25 cellular contexts compared by ENCODE assay signal in the genomic region with DNA sequence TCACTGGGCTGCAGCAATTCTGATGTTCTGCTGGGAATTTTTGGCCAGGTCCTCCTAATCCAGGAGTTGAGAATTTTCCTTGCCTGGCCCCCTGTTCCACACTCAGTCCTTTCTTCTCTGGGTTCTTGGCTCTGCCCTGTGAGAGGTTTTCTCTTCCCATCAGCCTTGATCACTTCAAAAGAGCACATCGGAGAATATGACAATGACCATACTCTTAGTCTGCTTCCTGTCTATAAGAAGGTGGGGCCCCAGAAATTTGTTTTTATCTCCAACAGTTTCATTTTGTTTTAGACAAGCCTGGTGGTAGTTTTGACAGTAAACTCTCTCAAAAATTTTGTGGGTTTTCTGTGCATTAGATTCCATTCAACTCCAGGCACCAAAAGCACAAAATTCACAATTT.
DNase-seq lines count a peak whose midpoint lies in the region; ATAC-seq lines count a peak whose summit lies in the region.
"Had no signal": no experiment of that assay in that cellular context is flagged by ENCODE, and none has a peak within 500 bp of the region (broad histone marks: within the 10 kb centered on the region; RNA-seq: fewer than 3 reads in every experiment).

No MANE protein-coding gene starts in this region.

- no peaks in the 10 kb centered on the region for H3K36me3 Mint-ChIP-seq in activated naive CD4-positive, alpha-beta T cell treated with anti-CD3 and anti-CD28 coated beads, Interleukin-2, amount 50 U/mL, for 24 hours
- H3K36me3 Mint-ChIP-seq in activated naive CD4-positive, alpha-beta T cell treated with anti-CD3 and anti-CD28 coated beads, Interleukin-2, amount 50 U/mL, for 72 hours = peaks cover 4 to 17% of the 10 kb centered on the region in 2 donors
- H3K36me3 Mint-ChIP-seq: CD8-positive, alpha-beta memory T cell; IgD-negative memory B cell; stimulated activated memory B cell treated with anti-CD40 and anti-IgM and Interleukin-4, amounts not matched to agents 10 μg/mL and 1 μg/mL and 100 μg/mL, for 72 hours had no signal

- H3K27me3 Mint-ChIP-seq in activated naive CD4-positive, alpha-beta T cell treated with anti-CD3 and anti-CD28 coated beads, Interleukin-2, amount 50 U/mL, for 24 hours = no peaks in the 10 kb centered on the region

- H3K9me3 ChIP-seq in KOPT-K1 (ENCODE audit: insufficient read depth, low read length, poor library complexity, severe bottlenecking) = peaks cover 7% of the 10 kb centered on the region
- H3K9me3 ChIP-seq: Peyer's patch, prostate gland, sigmoid colon, testis had no signal

- peak; percentile 90 to 91 for ATAC-seq in activated naive CD4-positive, alpha-beta T cell treated with anti-CD3 and anti-CD28 coated beads, Interleukin-2, amount 50 U/mL, for 72 hours
- no peak for ATAC-seq in GM19351 (IDR thresholded peaks at IDR 0.05; ENCODE audit: unreplicated experiment)
- ATAC-seq: effector memory CD8-positive, alpha-beta T cell; stimulated activated memory B cell treated with anti-CD40 and anti-IgM and Interleukin-4, amounts not matched to agents 10 μg/mL and 1 μg/mL and 100 μg/mL, for 72 hours had no signal

- no peak for DNase-seq in activated naive CD4-positive, alpha-beta T cell treated with anti-CD3 and anti-CD28 coated beads, Interleukin-2, amount 50 U/mL, for 16 hours
- DNase-seq in activated naive CD4-positive, alpha-beta T cell treated with anti-CD3 and anti-CD28 coated beads, Interleukin-2, amount 50 U/mL, for 72 hours (ENCODE audit: low spot score in 2 of 2) = no peak
- DNase-seq in NCI-H510A (lab: John Stamatoyannopoulos, UW) = no peak
- no peak for DNase-seq in SIG-M5 treated with dmso at 0.1 percent for 504 hours (lab: John Stamatoyannopoulos, UW; ENCODE audit: unreplicated experiment)
- DNase-seq: activated CD4-positive, CD25-positive, alpha-beta regulatory T cell; CD8-positive, alpha-beta memory T cell; cortex of kidney; DMS153; effector memory CD8-positive, alpha-beta T cell; H7; head of caudate nucleus; NCI-H1092 treated with DMSO at 0.1 percent for 48 hours; NCI-H187 treated with DMSO at 0.1 percent for 48 hours; NCI-H526 treated with DMSO at 0.1 percent for 48 hours; Peyer's patch; SHP77 treated with DMSO at 0.1 percent for 48 hours; sigmoid colon; stimulated activated CD4-positive, alpha-beta T cell treated with anti-CD3 and anti-CD28 coated beads, Interleukin-4, amount 100 ng/mL, for 24 hours; testis had no signal

- H3K36me3 ChIP-seq in KOPT-K1 (ENCODE audit: insufficient read depth, low read length) = no peaks in the 10 kb centered on the region
- H3K36me3 ChIP-seq: Peyer's patch, prostate gland, sigmoid colon had no signal

- peak overlapping the region; percentile 79 for H3K27ac Mint-ChIP-seq in activated naive CD4-positive, alpha-beta T cell treated with anti-CD3 and anti-CD28 coated beads, Interleukin-2, amount 50 U/mL, for 24 hours
- H3K27ac Mint-ChIP-seq in activated naive CD4-positive, alpha-beta T cell treated with anti-CD3 and anti-CD28 coated beads, Interleukin-2, amount 50 U/mL, for 72 hours = peak overlapping the region; percentile 51 to 69
- H3K27ac Mint-ChIP-seq: CD8-positive, alpha-beta memory T cell; effector memory CD8-positive, alpha-beta T cell; IgD-negative memory B cell; stimulated activated memory B cell treated with anti-CD40 and anti-IgM and Interleukin-4, amounts not matched to agents 10 μg/mL and 1 μg/mL and 100 μg/mL, for 72 hours had no signal

- H3K4me1 Mint-ChIP-seq in activated naive CD4-positive, alpha-beta T cell treated with anti-CD3 and anti-CD28 coated beads, Interleukin-2, amount 50 U/mL, for 24 hours = peaks cover 40% of the 10 kb centered on the region
- H3K4me1 Mint-ChIP-seq: CD8-positive, alpha-beta memory T cell; IgD-negative memory B cell; stimulated activated memory B cell treated with anti-CD40 and anti-IgM and Interleukin-4, amounts not matched to agents 10 μg/mL and 1 μg/mL and 100 μg/mL, for 72 hours had no signal

- H3K27ac ChIP-seq in KOPT-K1 (ENCODE audit: low read depth, low read length, poor library complexity, severe bottlenecking) = peak overlapping the region; percentile 51
- H3K27ac ChIP-seq: Peyer's patch, prostate gland, sigmoid colon, testis had no signal

- H3K9me3 Mint-ChIP-seq in activated naive CD4-positive, alpha-beta T cell treated with anti-CD3 and anti-CD28 coated beads, Interleukin-2, amount 50 U/mL, for 24 hours = no peaks in the 10 kb centered on the region
- peaks cover 0 to 4% of the 10 kb centered on the region in 2 donors for H3K9me3 Mint-ChIP-seq in activated naive CD4-positive, alpha-beta T cell treated with anti-CD3 and anti-CD28 coated beads, Interleukin-2, amount 50 U/mL, for 72 hours
- H3K9me3 Mint-ChIP-seq: CD8-positive, alpha-beta memory T cell; effector memory CD8-positive, alpha-beta T cell; IgD-negative memory B cell had no signal

- H3K4me3 Mint-ChIP-seq in activated naive CD4-positive, alpha-beta T cell treated with anti-CD3 and anti-CD28 coated beads, Interleukin-2, amount 50 U/mL, for 24 hours = peak overlapping the region; percentile 50
- H3K4me3 Mint-ChIP-seq: CD8-positive, alpha-beta memory T cell; effector memory CD8-positive, alpha-beta T cell; IgD-negative memory B cell; stimulated activated memory B cell treated with anti-CD40 and anti-IgM and Interleukin-4, amounts not matched to agents 10 μg/mL and 1 μg/mL and 100 μg/mL, for 72 hours had no signal
